ENCODE assay signal across 14 cellular contexts in the genomic region with DNA sequence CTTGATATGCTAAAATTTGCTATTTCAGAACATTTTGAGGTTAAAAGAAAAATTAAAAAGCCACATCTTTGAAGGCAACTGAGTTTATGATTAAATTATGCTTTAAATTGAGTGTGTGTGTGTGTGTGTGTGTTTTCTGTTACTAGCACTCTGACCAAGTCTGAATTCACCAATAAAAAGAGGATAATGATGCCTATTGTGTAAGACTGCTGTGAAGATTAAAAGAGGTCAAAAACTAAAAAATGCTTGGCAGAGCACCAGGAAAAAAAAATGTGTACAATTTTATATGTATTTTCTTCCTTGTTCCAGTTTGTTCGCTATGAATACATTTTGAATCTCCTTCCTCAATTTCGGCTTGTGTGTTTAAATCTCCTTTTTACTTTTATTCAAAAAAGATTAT.
"Had no signal": no experiment of that assay in that cellular context is flagged by ENCODE, and none has a peak within 500 bp of the region (broad histone marks: within the 10 kb centered on the region; RNA-seq: fewer than 3 reads in every experiment).

No MANE protein-coding gene starts in this region.

- H3K27me3 ChIP-seq: adrenal gland, body of pancreas, heart right ventricle, right atrium auricular region, tibial nerve had no signal

- H3K27ac Mint-ChIP-seq: activated CD4-positive, alpha-beta T cell treated with anti-CD3 and anti-CD28 coated beads, Interleukin-2, amount 10 ng/mL, durations not matched to agents 24 days and 14 days; activated naive CD4-positive, alpha-beta T cell treated with anti-CD3 and anti-CD28 coated beads, Interleukin-2, amount 10 ng/mL, durations not matched to agents 7 days and 5 days; stimulated activated memory B cell treated with anti-CD40 and anti-IgM and Interleukin-4, amounts not matched to agents 10 μg/mL and 1 μg/mL and 100 μg/mL, for 72 hours; T-helper 1 cell treated with Interleukin-12 subunit alpha and Interleukin-12 subunit beta and Interleukin-4 antibody, amounts not matched to agents 30 μg/mL and 1 μg/mL, for 36 hours; WTC11 had no signal

- H3K4me3 ChIP-seq: adrenal gland, body of pancreas, heart right ventricle, right atrium auricular region, tibial nerve had no signal

- H3K4me3 Mint-ChIP-seq: activated CD4-positive, alpha-beta T cell treated with anti-CD3 and anti-CD28 coated beads, Interleukin-2, amount 10 ng/mL, durations not matched to agents 24 days and 14 days; activated naive CD4-positive, alpha-beta T cell treated with anti-CD3 and anti-CD28 coated beads, Interleukin-2, amount 10 ng/mL, durations not matched to agents 7 days and 5 days; stimulated activated memory B cell treated with anti-CD40 and anti-IgM and Interleukin-4, amounts not matched to agents 10 μg/mL and 1 μg/mL and 100 μg/mL, for 72 hours; T-helper 1 cell treated with Interleukin-12 subunit alpha and Interleukin-12 subunit beta and Interleukin-4 antibody, amounts not matched to agents 30 μg/mL and 1 μg/mL, for 36 hours; WTC11 had no signal

- H3K4me1 ChIP-seq: adrenal gland, body of pancreas, foreskin keratinocyte, right atrium auricular region, tibial nerve had no signal

- H3K36me3 ChIP-seq: adrenal gland, heart right ventricle, right atrium auricular region, tibial nerve had no signal

- H3K9me3 ChIP-seq: adrenal gland, body of pancreas, right atrium auricular region, tibial nerve had no signal

- DNase-seq: activated CD4-positive, alpha-beta T cell treated with anti-CD3 and anti-CD28 coated beads, Interleukin-2, amount 10 ng/mL, durations not matched to agents 24 days and 14 days; activated naive CD4-positive, alpha-beta T cell treated with anti-CD3 and anti-CD28 coated beads, Interleukin-2, amount 10 ng/mL, durations not matched to agents 7 days and 5 days; adrenal gland; body of pancreas; dermis blood vessel endothelial cell; erythroblast; foreskin keratinocyte; heart right ventricle; kidney had no signal

- H3K4me1 Mint-ChIP-seq: activated CD4-positive, alpha-beta T cell treated with anti-CD3 and anti-CD28 coated beads, Interleukin-2, amount 10 ng/mL, durations not matched to agents 24 days and 14 days; activated naive CD4-positive, alpha-beta T cell treated with anti-CD3 and anti-CD28 coated beads, Interleukin-2, amount 10 ng/mL, durations not matched to agents 7 days and 5 days; stimulated activated memory B cell treated with anti-CD40 and anti-IgM and Interleukin-4, amounts not matched to agents 10 μg/mL and 1 μg/mL and 100 μg/mL, for 72 hours had no signal

- H3K9me3 Mint-ChIP-seq: activated CD4-positive, alpha-beta T cell treated with anti-CD3 and anti-CD28 coated beads, Interleukin-2, amount 10 ng/mL, durations not matched to agents 24 days and 14 days; activated naive CD4-positive, alpha-beta T cell treated with anti-CD3 and anti-CD28 coated beads, Interleukin-2, amount 10 ng/mL, durations not matched to agents 7 days and 5 days; stimulated activated memory B cell treated with anti-CD40 and anti-IgM and Interleukin-4, amounts not matched to agents 10 μg/mL and 1 μg/mL and 100 μg/mL, for 72 hours; T-helper 1 cell treated with Interleukin-12 subunit alpha and Interleukin-12 subunit beta and Interleukin-4 antibody, amounts not matched to agents 30 μg/mL and 1 μg/mL, for 36 hours had no signal

- H3K36me3 Mint-ChIP-seq: activated naive CD4-positive, alpha-beta T cell treated with anti-CD3 and anti-CD28 coated beads, Interleukin-2, amount 10 ng/mL, durations not matched to agents 7 days and 5 days; stimulated activated memory B cell treated with anti-CD40 and anti-IgM and Interleukin-4, amounts not matched to agents 10 μg/mL and 1 μg/mL and 100 μg/mL, for 72 hours; WTC11 had no signal

- H3K27me3 Mint-ChIP-seq: activated CD4-positive, alpha-beta T cell treated with anti-CD3 and anti-CD28 coated beads, Interleukin-2, amount 10 ng/mL, durations not matched to agents 24 days and 14 days; activated naive CD4-positive, alpha-beta T cell treated with anti-CD3 and anti-CD28 coated beads, Interleukin-2, amount 10 ng/mL, durations not matched to agents 7 days and 5 days; stimulated activated memory B cell treated with anti-CD40 and anti-IgM and Interleukin-4, amounts not matched to agents 10 μg/mL and 1 μg/mL and 100 μg/mL, for 72 hours had no signal

- H3K27ac ChIP-seq: adrenal gland, body of pancreas, foreskin keratinocyte, heart right ventricle, right atrium auricular region, tibial nerve had no signal
